ENCODE assay signal across 22 cellular contexts in the genomic region with DNA sequence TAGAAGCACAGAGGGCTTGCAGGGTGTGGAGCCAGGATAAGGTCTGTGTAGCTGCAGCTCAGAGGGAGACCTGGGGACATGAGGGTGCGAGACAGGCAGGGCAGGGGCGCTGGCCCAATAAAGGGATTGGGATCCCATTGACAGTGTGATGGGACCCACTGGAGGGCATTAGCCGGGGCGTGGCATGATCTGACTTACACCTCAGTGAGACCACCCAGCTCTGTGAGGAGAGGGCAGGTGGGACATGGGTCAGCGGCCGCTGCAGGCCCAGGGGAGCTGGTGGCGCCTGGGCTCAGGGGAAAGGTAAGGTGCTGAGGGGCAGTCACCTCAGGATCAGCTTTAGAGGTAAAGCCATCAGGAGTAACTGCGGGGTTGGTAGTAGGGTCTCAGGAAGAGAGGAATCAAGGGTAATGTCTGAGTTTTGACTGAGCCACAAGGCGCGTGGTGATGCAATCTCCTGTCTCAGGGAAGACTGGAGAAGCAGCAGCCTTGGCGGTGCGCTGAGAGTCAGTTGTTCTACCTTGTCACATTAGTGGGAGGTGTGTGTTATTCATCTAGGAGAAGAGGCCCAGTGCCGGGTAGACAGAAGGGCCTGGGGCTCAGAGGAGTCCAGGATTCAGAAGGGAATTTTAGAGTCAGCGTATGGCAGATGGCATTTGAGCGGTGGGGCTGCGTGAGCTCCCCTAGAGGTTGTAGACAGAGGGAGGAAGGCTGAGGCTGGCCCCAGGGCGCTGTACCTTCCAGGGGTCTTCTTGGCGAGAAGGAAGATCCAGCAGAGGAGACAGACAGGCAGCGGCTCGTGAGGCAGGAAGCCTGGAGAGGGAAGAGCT. TPM values are rescaled to one million over a fixed set of nuclear protein-coding genes. Genes with fewer than 3 reads are reported as not detected.
DNase-seq lines count a peak whose midpoint lies in the region; ATAC-seq, FAIRE-seq and TF ChIP-seq lines count a peak whose summit lies in the region.
"Had no signal": no experiment of that assay in that cellular context is flagged by ENCODE, and none has a peak within 500 bp of the region (broad histone marks: within the 10 kb centered on the region; RNA-seq: fewer than 3 reads in every experiment).

No MANE protein-coding gene starts in this region.

- H3K9me3 ChIP-seq in sigmoid colon (no peaks in the 10 kb centered on the region), upper lobe of left lung (no peaks in the 10 kb centered on the region)

- ATAC-seq in upper lobe of left lung (ENCODE audit: low FRiP score in 2 of 2), result no peak
- ATAC-seq: GM23338 had no signal

- H3K27me3 ChIP-seq in sigmoid colon, result no peaks in the 10 kb centered on the region
- H3K27me3 ChIP-seq in upper lobe of left lung, result no peaks in the 10 kb centered on the region

- TF ChIP-seq POLR2A in NB4 (IDR thresholded peaks at IDR 0.05; ENCODE audit: extremely low read depth, insufficient read length) (no peak), sigmoid colon (IDR thresholded peaks at IDR 0.05) (no peak), upper lobe of left lung (IDR thresholded peaks at IDR 0.05) (no peak)

- H3K9me3 Mint-ChIP-seq in glutamatergic neuron (ENCODE audit: unreplicated experiment), result peaks cover 1% of the 10 kb centered on the region
- H3K9me3 Mint-ChIP-seq: CD8-positive, alpha-beta memory T cell; GM23338 had no signal

- H3K4me3 ChIP-seq in NB4 (ENCODE audit: low read depth, low read length) (no peak overlapping the region), sigmoid colon (no peak overlapping the region), upper lobe of left lung (no peak overlapping the region)
- H3K4me3 ChIP-seq: GM23338, SK-N-MC had no signal

- peak; percentile 14 for DNase-seq in NB4 (ENCODE audit: low read depth)
- peak; percentile 47 for DNase-seq in NCI-H2171 treated with DMSO at 0.1 percent for 48 hours (lab: John Stamatoyannopoulos, UW)
- no peak for DNase-seq in glutamatergic neuron
- DNase-seq in sigmoid colon, result peak; percentile 49
- DNase-seq in RCC 7860 (ENCODE audit: low spot score), result no peak
- DNase-seq in upper lobe of left lung, result no peak
- no peak for DNase-seq in activated CD4-positive, alpha-beta T cell treated with anti-CD3 and anti-CD28 coated beads for 1 hour
- DNase-seq: ACHN; C1 segment of cervical spinal cord; CD8-positive, alpha-beta memory T cell; DMS53; EL; HCEC 1CT; NCI-H1417 treated with DMSO at 0.1 percent for 48 hours; NCI-H2029 treated with DMSO at 0.1 percent for 48 hours; NCI-H510A; NCI-H748 treated with DMSO at 0.1 percent for 48 hours; NK-92 treated with Interleukin-12 subunit alpha and Interleukin-12 subunit beta, amount 100 ng/mL, for 24 hours; SHP77 had no signal

- WGBS in sigmoid colon, 2 donors, result 92 to 96% methylated on average over 20 of the region's 20 CpGs
- 89 to 93% methylated on average over 20 of the region's 20 CpGs for WGBS in upper lobe of left lung, 2 donors

- no peak overlapping the region for H3K4me3 Mint-ChIP-seq in glutamatergic neuron (ENCODE audit: unreplicated experiment)
- H3K4me3 Mint-ChIP-seq: CD8-positive, alpha-beta memory T cell; GM23338 had no signal

- peak overlapping the region; percentile 35 for H3K27ac Mint-ChIP-seq in glutamatergic neuron (ENCODE audit: unreplicated experiment)
- H3K27ac Mint-ChIP-seq: CD8-positive, alpha-beta memory T cell; GM23338 had no signal

- FAIRE-seq in RCC 7860 (lab: Jason Lieb, UNC), result no peak
- FAIRE-seq: GM12891 had no signal

- H3K36me3 ChIP-seq in sigmoid colon (no peaks in the 10 kb centered on the region), upper lobe of left lung (no peaks in the 10 kb centered on the region)

- peaks cover 4% of the 10 kb centered on the region for H3K36me3 Mint-ChIP-seq in glutamatergic neuron (ENCODE audit: unreplicated experiment)

- H3K4me1 ChIP-seq in sigmoid colon (peaks cover 0 to 29% (median 26%) of the 10 kb centered on the region in 4 donors), upper lobe of left lung (peaks cover 0 to 6% (median 1%) of the 10 kb centered on the region in 4 donors)

- H3K4me1 Mint-ChIP-seq in glutamatergic neuron (ENCODE audit: low read depth, unreplicated experiment), result peaks cover 4% of the 10 kb centered on the region
- H3K4me1 Mint-ChIP-seq: CD8-positive, alpha-beta memory T cell; GM23338 had no signal

- H3K27me3 Mint-ChIP-seq in glutamatergic neuron (ENCODE audit: unreplicated experiment), result peaks cover 13% of the 10 kb centered on the region

- H3K27ac ChIP-seq in sigmoid colon, result no peak overlapping the region
- H3K27ac ChIP-seq in upper lobe of left lung, result no peak overlapping the region
- H3K27ac ChIP-seq: SK-N-MC had no signal

- TF ChIP-seq EP300 in sigmoid colon (IDR thresholded peaks at IDR 0.05) (no peak), upper lobe of left lung (IDR thresholded peaks at IDR 0.05) (no peak)

- TF ChIP-seq CTCF in NB4 (IDR thresholded peaks at IDR 0.05; ENCODE audit: low read depth, low read length), result no peak
- TF ChIP-seq CTCF in glutamatergic neuron (IDR thresholded peaks at IDR 0.05; ENCODE audit: partially characterized antibody, unreplicated experiment), result no peak
- no peak for TF ChIP-seq CTCF in sigmoid colon (IDR thresholded peaks at IDR 0.05)
- no peak for TF ChIP-seq CTCF in upper lobe of left lung (IDR thresholded peaks at IDR 0.05)

- intact Hi-C loops in sigmoid colon (cut with DNase I), result no loop called here

RNA-seq across cellular contexts. Expression of gene BDKRB2, which starts 30.8 kb away (rescaled TPM):
- total RNA-seq in glutamatergic neuron (ENCODE audit: unreplicated experiment) (3.8 TPM), sigmoid colon (1 to 10 TPM; 1.8 to 4.5 (median 3.9) TPM), upper lobe of left lung (1 to 10 TPM in 4 of 6 donors, under 1 TPM in 1, not detected in 1; 0.78 to 4.0 (median 1.8) TPM)
- 10 to 100 TPM in 1 of 3 donors, 1 to 10 TPM in 2; 6.0 to 10.8 (median 8.7) TPM for polyA plus RNA-seq in sigmoid colon
- total RNA-seq: CD8-positive, alpha-beta memory T cell had no signal
- polyA plus RNA-seq: CD8-positive, alpha-beta memory T cell had no signal

Comparison
In these comparisons a context has a peak if more than half of its experiments do, and no peak if none do; other contexts are left out.
1. DNase-seq: peak in NB4 (single experiment), NCI-H2171 treated with DMSO at 0.1 percent for 48 hours (single experiment) and sigmoid colon (single experiment); none in glutamatergic neuron (single experiment), RCC 7860 (single experiment), upper lobe of left lung (0 of 2) and activated CD4-positive, alpha-beta T cell treated with anti-CD3 and anti-CD28 coated beads for 1 hour (single experiment).